Comparison of ENCODE assay signal across 9 cellular contexts in genomic region chr2:188765522-188765921, GRCh38.
DNase-seq lines count a peak whose midpoint lies in the region; ATAC-seq, FAIRE-seq and TF ChIP-seq lines count a peak whose summit lies in the region.
"Had no signal": no experiment of that assay in that cellular context is flagged by ENCODE, and none has a peak within 500 bp of the region (broad histone marks: within the 10 kb centered on the region; RNA-seq: fewer than 3 reads in every experiment).

No MANE protein-coding gene starts in this region.

- 69 to 72% methylated on average over 3 of the region's 3 CpGs for WGBS in pancreas, 2 donors

- TF ChIP-seq CTCF in AG04450 (IDR thresholded peaks at IDR 0.05; ENCODE audit: low read depth, low read length) = peak; percentile 31
- TF ChIP-seq CTCF in GM12874 (IDR thresholded peaks at IDR 0.05; ENCODE audit: insufficient read depth, low read depth, low read length) = peak; percentile 43
- peak; percentile 50 to 58 for TF ChIP-seq CTCF in endothelial cell of umbilical vein (IDR thresholded peaks at IDR 0.05; ENCODE audit: extremely low read depth in 1 of 2, insufficient read depth in 1 of 2, low read depth in 1 of 2, low read length in 2 of 2)
- TF ChIP-seq CTCF in pancreas (IDR thresholded peaks at IDR 0.05) = no peak

- CTCF ChIA-PET in AG04450 (lab: Charles Lee) = interaction anchor here (0.6 to 1.4 kb wide), 3 partner anchors 35 to 213 kb away, joined by 3 to 7 read pairs (median 3); no protein-coding TSS in a partner anchor
- CTCF ChIA-PET in endothelial cell of umbilical vein (lab: Charles Lee) = interaction anchor here (0.6 to 3.7 kb wide), 10 partner anchors 23 to 646 kb away, joined by 3 to 28 read pairs (median 4); partner anchors contain the start of gene COL3A1

- no peaks in the 10 kb centered on the region for H3K79me2 ChIP-seq in endothelial cell of umbilical vein (ENCODE audit: control insufficient read depth, insufficient read depth, low read length)

- POLR2A ChIA-PET in AG04450 (lab: Yijun Ruan, JAX) (no interaction called here), endothelial cell of umbilical vein (lab: Charles Lee) (no interaction called here)

- H3K9me3 ChIP-seq in AG04450 (ENCODE audit: control insufficient read depth, insufficient read depth, low read length) (no peaks in the 10 kb centered on the region), MG63 (no peaks in the 10 kb centered on the region), endothelial cell of umbilical vein (replicated peaks; ENCODE audit: control insufficient read depth, insufficient read depth, low read length) (no peaks in the 10 kb centered on the region), pancreas (no peaks in the 10 kb centered on the region)

- H3K4me1 ChIP-seq in endothelial cell of umbilical vein (ENCODE audit: control insufficient read depth, extremely low read depth, insufficient read depth, low read length) (no peaks in the 10 kb centered on the region), pancreas (no peaks in the 10 kb centered on the region)

- H3K27ac ChIP-seq in AG04450 (ENCODE audit: low read depth, low read length) (no peak overlapping the region), endothelial cell of umbilical vein (ENCODE audit: insufficient read depth, low read depth, low read length) (no peak overlapping the region), pancreas (no peak overlapping the region)

- intact Hi-C loops in endothelial cell of umbilical vein (cut with micrococcal nuclease) (loop anchor here (1.0 to 2.0 kb wide), 3 partner anchors 211 to 647 kb away; no protein-coding TSS in a partner anchor), pancreas (cut with DNase I) (no loop called here), posterior cingulate gyrus (cut with DNase I) (no loop called here)

- H4K20me1 ChIP-seq in endothelial cell of umbilical vein (replicated peaks; ENCODE audit: control insufficient read depth, extremely low read depth, insufficient read depth, low read length) = no peaks in the 10 kb centered on the region

- H3K9me1 ChIP-seq in endothelial cell of umbilical vein (replicated peaks; ENCODE audit: control insufficient read depth, extremely low read depth, insufficient read depth, low read length) = peaks cover 2% of the 10 kb centered on the region

- H3K4me3 ChIP-seq in AG04450 (ENCODE audit: low read depth, low read length) (no peak overlapping the region), MG63 (no peak overlapping the region), endothelial cell of umbilical vein (replicated peaks in 1 of 3; ENCODE audit: insufficient read depth in 1 of 3, low read depth in 1 of 3, low read length in 3 of 3) (no peak overlapping the region), pancreas (no peak overlapping the region)

- no TSS peak for BruUV-seq in endothelial cell of umbilical vein (replicated peaks; lab: Mats Ljungman, UMichigan)

- ATAC-seq in pancreas = no peak
- ATAC-seq in activated CD4-positive, CD25-positive, alpha-beta regulatory T cell treated with anti-CD3 and anti-CD28 coated beads, Interleukin-2, amount 50 U/mL, for 24 hours = no peak

- DNase-seq in AG04450 (ENCODE audit: low read depth, low spot score) (no peak), MG63 (peak; percentile 5), endothelial cell of umbilical vein (ENCODE audit: low read depth, low spot score) (peak; percentile 86), NCI-H2081 treated with DMSO at 0.1 percent for 48 hours (lab: John Stamatoyannopoulos, UW) (no peak), pancreas (no peak), posterior cingulate gyrus (no peak)
- DNase-seq: activated CD8-positive, alpha-beta memory T cell treated with anti-CD3 and anti-CD28 coated beads, Interleukin-2, amount 50 U/mL, for 4 hours had no signal

- FAIRE-seq in endothelial cell of umbilical vein (lab: Jason Lieb, UNC) (no peak), pancreas (lab: Jason Lieb, UNC) (no peak)

- no peak overlapping the region for H3K4me2 ChIP-seq in endothelial cell of umbilical vein (ENCODE audit: insufficient read depth, low read length)

- H2AFZ ChIP-seq in endothelial cell of umbilical vein (ENCODE audit: low read depth, low read length) = no peak overlapping the region

- H3K9ac ChIP-seq in endothelial cell of umbilical vein (replicated peaks; ENCODE audit: extremely low read depth, insufficient read depth, low read length) = no peak overlapping the region

- H3K27me3 ChIP-seq in AG04450 (ENCODE audit: control insufficient read depth, insufficient read depth, low read length) = no peaks in the 10 kb centered on the region
- H3K27me3 ChIP-seq in MG63 = no peaks in the 10 kb centered on the region
- H3K27me3 ChIP-seq in endothelial cell of umbilical vein (ENCODE audit: control insufficient read depth in 2 of 2, insufficient read depth in 2 of 2, low read length in 2 of 2) = no peaks in the 10 kb centered on the region
- no peaks in the 10 kb centered on the region for H3K27me3 ChIP-seq in pancreas

- TF ChIP-seq POLR2A in endothelial cell of umbilical vein (IDR thresholded peaks at IDR 0.05; ENCODE audit: low read depth, low read length) = no peak

- dilution Hi-C loops in endothelial cell of umbilical vein (cut with MboI; ENCODE audit: extremely low pct_ligation_motif_present, low sequenced_read_pairs) = no loop called here

- H3K36me3 ChIP-seq in MG63 = no peaks in the 10 kb centered on the region
- H3K36me3 ChIP-seq in endothelial cell of umbilical vein (ENCODE audit: control insufficient read depth in 2 of 2, extremely low read depth in 1 of 2, insufficient read depth in 2 of 2, low read length in 2 of 2) = no peaks in the 10 kb centered on the region
- H3K36me3 ChIP-seq in pancreas = no peaks in the 10 kb centered on the region

TF ChIP-seq in endothelial cell of umbilical vein, 7 proteins besides CTCF, POLR2A, EP300 and RAD21:
- TF ChIP-seq FOS (IDR thresholded peaks at IDR 0.05; ENCODE audit: borderline replicate concordance, insufficient read depth, low read length) (no peak), POLR2AphosphoS5 (IDR thresholded peaks at IDR 0.05; ENCODE audit: insufficient read depth, low read depth, low read length) (no peak), MAX (IDR thresholded peaks at IDR 0.05; ENCODE audit: insufficient read depth, insufficient read length) (no peak), EZH2 (IDR thresholded peaks at IDR 0.05; ENCODE audit: borderline replicate concordance, low read depth, low read length, severe bottlenecking) (no peak), MYC (IDR thresholded peaks at IDR 0.05; ENCODE audit: low read depth, low read length) (no peak), JUN (IDR thresholded peaks at IDR 0.05; ENCODE audit: borderline replicate concordance, insufficient read depth, insufficient read length, low read depth) (no peak), GATA2 (IDR thresholded peaks at IDR 0.05; ENCODE audit: insufficient read depth, insufficient read length, low read depth, low read length) (no peak)

Comparison
In these comparisons a context has a peak if more than half of its experiments do, and no peak if none do; other contexts are left out.
1. DNase-seq: peak in MG63 (single experiment) and endothelial cell of umbilical vein (single experiment); none in AG04450 (single experiment), NCI-H2081 treated with DMSO at 0.1 percent for 48 hours (single experiment), pancreas (0 of 6) and posterior cingulate gyrus (0 of 10).
2. CTCF ChIP-seq: peak in AG04450 (single experiment), GM12874 (single experiment) and endothelial cell of umbilical vein (2 of 2); none in pancreas (0 of 4).